9 cellular contexts compared by ENCODE assay signal in the genomic region with DNA sequence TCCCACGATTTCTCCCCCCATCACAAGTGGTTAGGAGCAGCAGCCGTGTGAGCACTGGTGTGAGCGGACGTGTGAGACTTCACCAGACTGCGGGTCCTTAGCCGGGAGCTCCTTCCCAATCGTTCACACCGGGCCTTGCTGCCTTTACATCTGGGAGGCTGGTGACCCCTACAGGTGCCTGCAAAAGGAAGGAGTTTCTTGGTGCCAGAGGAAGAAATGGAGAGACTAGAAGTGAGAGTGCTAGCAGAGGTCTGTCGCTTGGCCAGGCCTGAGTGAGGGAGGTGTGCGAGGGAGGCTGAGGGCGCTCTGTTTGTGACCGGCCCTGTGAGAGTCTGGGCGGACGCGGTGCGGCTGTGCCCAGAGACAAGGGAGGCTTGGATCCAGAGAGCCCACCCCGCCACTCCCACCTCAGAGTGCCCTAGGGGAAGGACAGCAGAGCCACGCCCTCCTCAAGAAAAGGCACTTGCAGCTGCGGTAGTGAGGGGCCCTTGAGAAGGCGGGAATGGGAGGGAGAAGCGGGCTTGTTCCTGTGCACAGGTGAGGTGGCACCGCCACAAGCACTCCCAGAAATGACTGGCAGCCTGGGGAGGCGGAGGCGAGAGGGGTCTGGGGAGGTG. TPM values are rescaled to one million over a fixed set of nuclear protein-coding genes. Genes with fewer than 3 reads are reported as not detected.
DNase-seq lines count a peak whose midpoint lies in the region; ATAC-seq and TF ChIP-seq lines count a peak whose summit lies in the region.
"Had no signal": no experiment of that assay in that cellular context is flagged by ENCODE, and none has a peak within 500 bp of the region (broad histone marks: within the 10 kb centered on the region; RNA-seq: fewer than 3 reads in every experiment).

No MANE protein-coding gene starts in this region.

- H3K36me3 ChIP-seq in cardiac muscle cell (no peaks in the 10 kb centered on the region), iPS-20b (ENCODE audit: insufficient read depth, low read depth, low read length) (no peaks in the 10 kb centered on the region), aorta (ENCODE audit: control insufficient read depth in 1 of 2, insufficient read depth in 2 of 2, low read length in 1 of 2) (no peaks in the 10 kb centered on the region), psoas muscle (ENCODE audit: insufficient read depth in 1 of 2, low read depth in 1 of 2) (no peaks in the 10 kb centered on the region)

- H3K4me1 Mint-ChIP-seq in WTC11: peaks cover 26% of the 10 kb centered on the region

- WGBS in aorta, 2 donors: 60 to 66% methylated on average over 24 of the region's 24 CpGs
- WGBS in psoas muscle, 3 donors: 65 to 75% (median 69%) methylated on average over 24 of the region's 24 CpGs

- ATAC-seq in left ventricle myocardium superior (no peak), WTC11 (peak; percentile 83), aorta (ENCODE audit: low FRiP score) (peak; percentile 9), psoas muscle (no peak), HG02981 (IDR thresholded peaks at IDR 0.05; ENCODE audit: unreplicated experiment) (no peak)

- intact Hi-C loops in left ventricle myocardium superior (cut with micrococcal nuclease) (loop anchor here (5.0 kb wide), 1 partner anchor 296 kb away; no protein-coding TSS in a partner anchor), aorta (cut with DNase I) (loop anchor here (5.0 kb wide), 3 partner anchors 54 to 296 kb away; no protein-coding TSS in a partner anchor), psoas muscle (cut with DNase I) (loop anchor here (5.0 to 10.0 kb wide), 2 partner anchors 234 to 237 kb away; no protein-coding TSS in a partner anchor)

- peak overlapping the region; percentile 52; the same call in 1 of the 2 replicates for H3K9ac ChIP-seq in iPS-20b (ENCODE audit: low read depth, low read length)

- CTCF ChIA-PET in WTC11 (lab: Charles Lee): interaction anchor here (0.6 to 2.3 kb wide), 53 partner anchors 8 to 327 kb away, joined by 3 to 51 read pairs (median 4); a partner anchor contains a TSS

- TF ChIP-seq CTCF in cardiac muscle cell (IDR thresholded peaks at IDR 0.05; ENCODE audit: low read depth, low read length) (no peak), WTC11 (IDR thresholded peaks at IDR 0.05) (no peak), psoas muscle (IDR thresholded peaks at IDR 0.05) (no peak)

- H3K27ac ChIP-seq in cardiac muscle cell: no peak overlapping the region
- no peak overlapping the region for H3K27ac ChIP-seq in iPS-20b (ENCODE audit: low read length)
- H3K27ac ChIP-seq in aorta (ENCODE audit: low read depth in 1 of 2, low read length in 2 of 2): no peak overlapping the region
- no peak overlapping the region for H3K27ac ChIP-seq in psoas muscle

- H3K27ac Mint-ChIP-seq in WTC11: peak overlapping the region; percentile 66

- H3K36me3 Mint-ChIP-seq in WTC11: no peaks in the 10 kb centered on the region

- H3K4me3 ChIP-seq in cardiac muscle cell: no peak overlapping the region
- H3K4me3 ChIP-seq in iPS-20b (ENCODE audit: low read length): peak overlapping the region; percentile 67
- H3K4me3 ChIP-seq in aorta (ENCODE audit: low read length in 2 of 2): no peak overlapping the region
- no peak overlapping the region for H3K4me3 ChIP-seq in psoas muscle

- no peaks in the 10 kb centered on the region for H3K4me1 ChIP-seq in cardiac muscle cell (ENCODE audit: low read depth)
- peaks cover 9% of the 10 kb centered on the region; the same call in 1 of the 2 replicates for H3K4me1 ChIP-seq in iPS-20b (ENCODE audit: insufficient read depth, low read length)
- no peaks in the 10 kb centered on the region for H3K4me1 ChIP-seq in aorta (ENCODE audit: control insufficient read depth in 1 of 2, insufficient read depth in 2 of 2, low read length in 2 of 2)
- no peaks in the 10 kb centered on the region for H3K4me1 ChIP-seq in psoas muscle

- H3K9me3 ChIP-seq in cardiac muscle cell (ENCODE audit: low read depth) (no peaks in the 10 kb centered on the region), iPS-20b (ENCODE audit: insufficient read depth, low read depth, low read length) (no peaks in the 10 kb centered on the region), aorta (ENCODE audit: control insufficient read depth, low read length) (no peaks in the 10 kb centered on the region), psoas muscle (no peaks in the 10 kb centered on the region)

- peak overlapping the region; percentile 66 for H3K4me3 Mint-ChIP-seq in WTC11

- H3K9me3 Mint-ChIP-seq in WTC11: no peaks in the 10 kb centered on the region

- H3K27me3 ChIP-seq in cardiac muscle cell: peaks cover 23% of the 10 kb centered on the region
- H3K27me3 ChIP-seq in iPS-20b (ENCODE audit: insufficient read depth, low read length): peaks cover 21% of the 10 kb centered on the region
- no peaks in the 10 kb centered on the region for H3K27me3 ChIP-seq in aorta (ENCODE audit: control insufficient read depth in 1 of 2, insufficient read depth in 2 of 2, low read length in 1 of 2)
- H3K27me3 ChIP-seq in psoas muscle (ENCODE audit: insufficient read depth in 3 of 3, low read length in 2 of 3): no peaks in the 10 kb centered on the region

- 0 out of 2 replicates have a peak, but pooled peaks cover 5% of the 10 kb centered on the region for H3K27me3 Mint-ChIP-seq in WTC11 (ENCODE audit: low read depth)

- DNase-seq in cardiac muscle cell (ENCODE audit: low read depth in 1 of 2, low spot score in 1 of 2) (peak; percentile 19 to 48), left ventricle myocardium superior (no peak), WTC11 (ENCODE audit: low spot score) (peak; percentile 76), aorta (no peak), psoas muscle (no peak), NCI-H2196 (lab: John Stamatoyannopoulos, UW; ENCODE audit: unreplicated experiment) (no peak)
- DNase-seq: HCEC 1CT had no signal

- POLR2A ChIA-PET in WTC11 (lab: Charles Lee): interaction anchor here (0.6 to 1.0 kb wide), 3 partner anchors 276 to 607 kb away, joined by 3 read pairs; no protein-coding TSS in a partner anchor

TF ChIP-seq in WTC11, 78 proteins besides CTCF, POLR2A, EP300 and RAD21:
- TF ChIP-seq, protein P1, sequence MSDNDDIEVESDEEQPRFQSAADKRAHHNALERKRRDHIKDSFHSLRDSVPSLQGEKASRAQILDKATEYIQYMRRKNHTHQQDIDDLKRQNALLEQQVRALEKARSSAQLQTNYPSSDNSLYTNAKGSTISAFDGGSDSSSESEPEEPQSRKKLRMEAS (CRISPR knock-in tag; IDR thresholded peaks at IDR 0.05): peak; percentile 53; the same call in 1 of the 2 replicates
- TF ChIP-seq, protein P2, sequence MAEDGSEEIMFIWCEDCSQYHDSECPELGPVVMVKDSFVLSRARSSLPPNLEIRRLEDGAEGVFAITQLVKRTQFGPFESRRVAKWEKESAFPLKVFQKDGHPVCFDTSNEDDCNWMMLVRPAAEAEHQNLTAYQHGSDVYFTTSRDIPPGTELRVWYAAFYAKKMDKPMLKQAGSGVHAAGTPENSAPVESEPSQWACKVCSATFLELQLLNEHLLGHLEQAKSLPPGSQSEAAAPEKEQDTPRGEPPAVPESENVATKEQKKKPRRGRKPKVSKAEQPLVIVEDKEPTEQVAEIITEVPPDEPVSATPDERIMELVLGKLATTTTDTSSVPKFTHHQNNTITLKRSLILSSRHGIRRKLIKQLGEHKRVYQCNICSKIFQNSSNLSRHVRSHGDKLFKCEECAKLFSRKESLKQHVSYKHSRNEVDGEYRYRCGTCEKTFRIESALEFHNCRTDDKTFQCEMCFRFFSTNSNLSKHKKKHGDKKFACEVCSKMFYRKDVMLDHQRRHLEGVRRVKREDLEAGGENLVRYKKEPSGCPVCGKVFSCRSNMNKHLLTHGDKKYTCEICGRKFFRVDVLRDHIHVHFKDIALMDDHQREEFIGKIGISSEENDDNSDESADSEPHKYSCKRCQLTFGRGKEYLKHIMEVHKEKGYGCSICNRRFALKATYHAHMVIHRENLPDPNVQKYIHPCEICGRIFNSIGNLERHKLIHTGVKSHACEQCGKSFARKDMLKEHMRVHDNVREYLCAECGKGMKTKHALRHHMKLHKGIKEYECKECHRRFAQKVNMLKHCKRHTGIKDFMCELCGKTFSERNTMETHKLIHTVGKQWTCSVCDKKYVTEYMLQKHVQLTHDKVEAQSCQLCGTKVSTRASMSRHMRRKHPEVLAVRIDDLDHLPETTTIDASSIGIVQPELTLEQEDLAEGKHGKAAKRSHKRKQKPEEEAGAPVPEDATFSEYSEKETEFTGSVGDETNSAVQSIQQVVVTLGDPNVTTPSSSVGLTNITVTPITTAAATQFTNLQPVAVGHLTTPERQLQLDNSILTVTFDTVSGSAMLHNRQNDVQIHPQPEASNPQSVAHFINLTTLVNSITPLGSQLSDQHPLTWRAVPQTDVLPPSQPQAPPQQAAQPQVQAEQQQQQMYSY (CRISPR knock-in tag; IDR thresholded peaks at IDR 0.05): no peak
- TF ChIP-seq, protein P3, sequence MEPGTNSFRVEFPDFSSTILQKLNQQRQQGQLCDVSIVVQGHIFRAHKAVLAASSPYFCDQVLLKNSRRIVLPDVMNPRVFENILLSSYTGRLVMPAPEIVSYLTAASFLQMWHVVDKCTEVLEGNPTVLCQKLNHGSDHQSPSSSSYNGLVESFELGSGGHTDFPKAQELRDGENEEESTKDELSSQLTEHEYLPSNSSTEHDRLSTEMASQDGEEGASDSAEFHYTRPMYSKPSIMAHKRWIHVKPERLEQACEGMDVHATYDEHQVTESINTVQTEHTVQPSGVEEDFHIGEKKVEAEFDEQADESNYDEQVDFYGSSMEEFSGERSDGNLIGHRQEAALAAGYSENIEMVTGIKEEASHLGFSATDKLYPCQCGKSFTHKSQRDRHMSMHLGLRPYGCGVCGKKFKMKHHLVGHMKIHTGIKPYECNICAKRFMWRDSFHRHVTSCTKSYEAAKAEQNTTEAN (CRISPR knock-in tag; IDR thresholded peaks at IDR 0.05): peak; percentile 64; the same call in 1 of the 2 replicates

RNA-seq across cellular contexts. Expression of a gene that starts 10.0 kb away (rescaled TPM):
- total RNA-seq in cardiac muscle cell (1.2 and 2.6 TPM in 2 replicates), left ventricle myocardium superior (11.5 TPM), WTC11 (2021) (4.6 to 5.2 TPM (median 4.7 TPM) in 3 replicates), aorta (10 to 100 TPM; 12.3 to 20.7 TPM), psoas muscle (1 to 10 TPM; 1.7 to 3.7 (median 2.6) TPM)
- polyA plus RNA-seq in cardiac muscle cell (3.3 and 4.0 TPM in 2 replicates), aorta (1 to 10 TPM; 5.3 to 5.5 TPM), psoas muscle (1 to 10 TPM in 2 of 3 donors, under 1 TPM in 1; 0.56 to 2.0 (median 1.4) TPM)

Comparison
In these comparisons a context has a peak if more than half of its experiments do, and no peak if none do; other contexts are left out.
1. DNase-seq: peak in cardiac muscle cell (2 of 2) and WTC11 (single experiment); none in left ventricle myocardium superior (single experiment), aorta (0 of 2), psoas muscle (0 of 2) and NCI-H2196 (single experiment).
2. ATAC-seq: peak in WTC11 (single experiment) and aorta (single experiment); none in left ventricle myocardium superior (single experiment), psoas muscle (0 of 4) and HG02981 (single experiment).